ENCODE assay signal across 20 cellular contexts in genomic region chr6:75940558-75940957, GRCh38.
"Had no signal": no experiment of that assay in that cellular context is flagged by ENCODE, and none has a peak within 500 bp of the region (broad histone marks: within the 10 kb centered on the region; RNA-seq: fewer than 3 reads in every experiment).

No MANE protein-coding gene starts in this region.

- FAIRE-seq: frontal cortex, islet of Langerhans had no signal

- H3K9ac ChIP-seq: neural progenitor cell, parathyroid adenoma had no signal

- H3K36me3 ChIP-seq: neural progenitor cell, sigmoid colon, spleen, transverse colon, upper lobe of right lung, uterus had no signal

- H3K4me1 ChIP-seq: parathyroid adenoma, sigmoid colon, transverse colon, upper lobe of right lung, uterus had no signal

- H2AFZ ChIP-seq: neural progenitor cell, parathyroid adenoma had no signal

- H3K4me2 ChIP-seq: neural progenitor cell had no signal

- ATAC-seq: mucosa of descending colon; natural killer cell treated with Interleukin-12 subunit alpha and Interleukin-12 subunit beta and Interleukin-15 and Interleukin-18, amount 100 ng/mL, for 72 hours; stimulated activated memory B cell treated with anti-CD40 and anti-IgM and Interleukin-4, amounts not matched to agents 10 μg/mL and 1 μg/mL and 100 μg/mL, for 72 hours; stimulated activated naive CD8-positive, alpha-beta T cell treated with anti-CD3 and anti-CD28 coated beads, Interleukin-15, Interleukin-2, amounts not matched to agents 100 U/mL and 50 U/mL, for 24 hours; upper lobe of right lung had no signal

- H3K9me3 ChIP-seq: mucosa of descending colon, sigmoid colon, spleen, transverse colon, upper lobe of right lung, uterus had no signal

- H3K27ac ChIP-seq: dorsolateral prefrontal cortex, neural progenitor cell, parathyroid adenoma, sigmoid colon, spleen, transverse colon, upper lobe of right lung, uterus had no signal

- H3K27me3 ChIP-seq: dorsolateral prefrontal cortex, neural progenitor cell, sigmoid colon, uterus had no signal

- H3K4me3 ChIP-seq: dorsolateral prefrontal cortex, lung, mucosa of descending colon, neural progenitor cell, sigmoid colon, spleen, transverse colon, upper lobe of right lung, uterus had no signal

- DNase-seq: dorsolateral prefrontal cortex; effector CD4-positive, alpha-beta T cell; hippocampal formation; left cardiac atrium; mucosa of descending colon; naive B cell; sigmoid colon; spleen; stimulated activated CD4-positive, alpha-beta T cell treated with anti-CD3 and anti-CD28 coated beads, Interleukin-4, amount 100 ng/mL, for 4 hours; stimulated activated naive CD8-positive, alpha-beta T cell treated with anti-CD3 and anti-CD28 coated beads, Interleukin-15, Interleukin-2, amounts not matched to agents 100 U/mL and 50 U/mL, for 24 hours; transverse colon; upper lobe of right lung; uterus had no signal

- H3K79me2 ChIP-seq: parathyroid adenoma had no signal
